In the genomic region with DNA sequence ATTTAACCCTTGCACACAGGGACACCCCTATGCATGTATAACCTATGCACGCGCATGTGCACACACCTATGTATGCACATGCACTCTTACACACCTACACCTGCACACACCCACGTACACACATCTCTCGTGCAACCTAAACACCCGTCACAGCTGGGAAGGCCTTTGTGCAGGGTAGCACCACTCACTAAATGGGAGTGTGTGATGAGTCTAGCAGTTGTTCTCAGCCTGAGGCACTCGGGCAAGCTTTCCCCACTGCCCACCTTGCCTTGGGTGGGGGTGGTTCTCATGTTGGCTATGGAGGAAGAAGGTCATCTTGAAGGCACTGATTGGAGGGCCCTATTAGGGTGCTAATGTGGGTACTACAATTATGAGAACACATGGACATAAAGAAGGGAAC, we compare ENCODE assay signal across 18 cellular contexts.
"Had no signal": no experiment of that assay in that cellular context is flagged by ENCODE, and none has a peak within 500 bp of the region (broad histone marks: within the 10 kb centered on the region; RNA-seq: fewer than 3 reads in every experiment).

No MANE protein-coding gene starts in this region.

- H3K4me1 Mint-ChIP-seq: activated naive CD8-positive, alpha-beta T cell treated with anti-CD3 and anti-CD28 coated beads, Interleukin-2, amount 10 ng/mL, durations not matched to agents 7 days and 5 days; naive B cell; neural crest cell; stimulated activated naive B cell treated with anti-CD40 and anti-IgM and Interleukin-4, amounts not matched to agents 10 μg/mL and 1 μg/mL and 100 μg/mL, for 72 hours had no signal

- DNase-seq: activated CD4-positive, alpha-beta T cell treated with anti-CD3 and anti-CD28 coated beads, Interleukin-2, amount 50 U/mL, for 48 hours; activated CD4-positive, CD25-positive, alpha-beta regulatory T cell; activated naive CD8-positive, alpha-beta T cell treated with anti-CD3 and anti-CD28 coated beads, Interleukin-2, amount 10 ng/mL, durations not matched to agents 7 days and 5 days; amygdala; foreskin keratinocyte; glutamatergic neuron; hippocampal formation; left colon; naive B cell; SJCRH30; stimulated activated naive B cell treated with anti-CD40 and anti-IgM and Interleukin-4, amounts not matched to agents 10 μg/mL and 1 μg/mL and 100 μg/mL, for 72 hours; T1000; upper lobe of right lung had no signal

- H3K27ac Mint-ChIP-seq: activated naive CD8-positive, alpha-beta T cell treated with anti-CD3 and anti-CD28 coated beads, Interleukin-2, amount 10 ng/mL, durations not matched to agents 7 days and 5 days; naive B cell; stimulated activated naive B cell treated with anti-CD40 and anti-IgM and Interleukin-4, amounts not matched to agents 10 μg/mL and 1 μg/mL and 100 μg/mL, for 72 hours had no signal

- H3K9me3 ChIP-seq: SJCRH30, upper lobe of right lung had no signal

- H3K4me3 Mint-ChIP-seq: activated naive CD8-positive, alpha-beta T cell treated with anti-CD3 and anti-CD28 coated beads, Interleukin-2, amount 10 ng/mL, durations not matched to agents 7 days and 5 days; naive B cell; neural crest cell; stimulated activated naive B cell treated with anti-CD40 and anti-IgM and Interleukin-4, amounts not matched to agents 10 μg/mL and 1 μg/mL and 100 μg/mL, for 72 hours had no signal

- H3K4me3 ChIP-seq: cardiac muscle cell, SJCRH30, smooth muscle cell, upper lobe of right lung had no signal

- H3K27ac ChIP-seq: cardiac muscle cell, epithelial cell of prostate, foreskin keratinocyte, SJCRH30, upper lobe of right lung had no signal

- H3K27me3 ChIP-seq: cardiac muscle cell, foreskin keratinocyte had no signal

- H3K36me3 ChIP-seq: cardiac muscle cell, SJCRH30, upper lobe of right lung had no signal

- ATAC-seq: foreskin keratinocyte; left colon; sciatic nerve; stimulated activated naive B cell treated with anti-CD40 and anti-IgM and Interleukin-4, amounts not matched to agents 10 μg/mL and 1 μg/mL and 100 μg/mL, for 72 hours; upper lobe of right lung had no signal

- H3K4me1 ChIP-seq: foreskin keratinocyte, SJCRH30, upper lobe of right lung had no signal
